ENCODE assay signal across 5 cellular contexts in genomic region chr2:47990503-47990902, GRCh38.
"Had no signal": no experiment of that assay in that cellular context is flagged by ENCODE, and none has a peak within 500 bp of the region (broad histone marks: within the 10 kb centered on the region; RNA-seq: fewer than 3 reads in every experiment).

No MANE protein-coding gene starts in this region.

- DNase-seq: IMR-90, KBM-7, KG1 had no signal

- H3K27ac ChIP-seq: HL-60, KMS-11 had no signal

- H3K9ac ChIP-seq: KMS-11 had no signal

- H3K4me2 ChIP-seq: KMS-11 had no signal
